ENCODE assay signal across 1 cellular context in genomic region chr11:130677486-130678153, GRCh38.
TF ChIP-seq lines count a peak whose summit lies in the region.

No MANE protein-coding gene starts in this region.

TF ChIP-seq in GM23338, 12 proteins besides CTCF, POLR2A, EP300 and RAD21 (continued from another document):
- TF ChIP-seq, protein P1, sequence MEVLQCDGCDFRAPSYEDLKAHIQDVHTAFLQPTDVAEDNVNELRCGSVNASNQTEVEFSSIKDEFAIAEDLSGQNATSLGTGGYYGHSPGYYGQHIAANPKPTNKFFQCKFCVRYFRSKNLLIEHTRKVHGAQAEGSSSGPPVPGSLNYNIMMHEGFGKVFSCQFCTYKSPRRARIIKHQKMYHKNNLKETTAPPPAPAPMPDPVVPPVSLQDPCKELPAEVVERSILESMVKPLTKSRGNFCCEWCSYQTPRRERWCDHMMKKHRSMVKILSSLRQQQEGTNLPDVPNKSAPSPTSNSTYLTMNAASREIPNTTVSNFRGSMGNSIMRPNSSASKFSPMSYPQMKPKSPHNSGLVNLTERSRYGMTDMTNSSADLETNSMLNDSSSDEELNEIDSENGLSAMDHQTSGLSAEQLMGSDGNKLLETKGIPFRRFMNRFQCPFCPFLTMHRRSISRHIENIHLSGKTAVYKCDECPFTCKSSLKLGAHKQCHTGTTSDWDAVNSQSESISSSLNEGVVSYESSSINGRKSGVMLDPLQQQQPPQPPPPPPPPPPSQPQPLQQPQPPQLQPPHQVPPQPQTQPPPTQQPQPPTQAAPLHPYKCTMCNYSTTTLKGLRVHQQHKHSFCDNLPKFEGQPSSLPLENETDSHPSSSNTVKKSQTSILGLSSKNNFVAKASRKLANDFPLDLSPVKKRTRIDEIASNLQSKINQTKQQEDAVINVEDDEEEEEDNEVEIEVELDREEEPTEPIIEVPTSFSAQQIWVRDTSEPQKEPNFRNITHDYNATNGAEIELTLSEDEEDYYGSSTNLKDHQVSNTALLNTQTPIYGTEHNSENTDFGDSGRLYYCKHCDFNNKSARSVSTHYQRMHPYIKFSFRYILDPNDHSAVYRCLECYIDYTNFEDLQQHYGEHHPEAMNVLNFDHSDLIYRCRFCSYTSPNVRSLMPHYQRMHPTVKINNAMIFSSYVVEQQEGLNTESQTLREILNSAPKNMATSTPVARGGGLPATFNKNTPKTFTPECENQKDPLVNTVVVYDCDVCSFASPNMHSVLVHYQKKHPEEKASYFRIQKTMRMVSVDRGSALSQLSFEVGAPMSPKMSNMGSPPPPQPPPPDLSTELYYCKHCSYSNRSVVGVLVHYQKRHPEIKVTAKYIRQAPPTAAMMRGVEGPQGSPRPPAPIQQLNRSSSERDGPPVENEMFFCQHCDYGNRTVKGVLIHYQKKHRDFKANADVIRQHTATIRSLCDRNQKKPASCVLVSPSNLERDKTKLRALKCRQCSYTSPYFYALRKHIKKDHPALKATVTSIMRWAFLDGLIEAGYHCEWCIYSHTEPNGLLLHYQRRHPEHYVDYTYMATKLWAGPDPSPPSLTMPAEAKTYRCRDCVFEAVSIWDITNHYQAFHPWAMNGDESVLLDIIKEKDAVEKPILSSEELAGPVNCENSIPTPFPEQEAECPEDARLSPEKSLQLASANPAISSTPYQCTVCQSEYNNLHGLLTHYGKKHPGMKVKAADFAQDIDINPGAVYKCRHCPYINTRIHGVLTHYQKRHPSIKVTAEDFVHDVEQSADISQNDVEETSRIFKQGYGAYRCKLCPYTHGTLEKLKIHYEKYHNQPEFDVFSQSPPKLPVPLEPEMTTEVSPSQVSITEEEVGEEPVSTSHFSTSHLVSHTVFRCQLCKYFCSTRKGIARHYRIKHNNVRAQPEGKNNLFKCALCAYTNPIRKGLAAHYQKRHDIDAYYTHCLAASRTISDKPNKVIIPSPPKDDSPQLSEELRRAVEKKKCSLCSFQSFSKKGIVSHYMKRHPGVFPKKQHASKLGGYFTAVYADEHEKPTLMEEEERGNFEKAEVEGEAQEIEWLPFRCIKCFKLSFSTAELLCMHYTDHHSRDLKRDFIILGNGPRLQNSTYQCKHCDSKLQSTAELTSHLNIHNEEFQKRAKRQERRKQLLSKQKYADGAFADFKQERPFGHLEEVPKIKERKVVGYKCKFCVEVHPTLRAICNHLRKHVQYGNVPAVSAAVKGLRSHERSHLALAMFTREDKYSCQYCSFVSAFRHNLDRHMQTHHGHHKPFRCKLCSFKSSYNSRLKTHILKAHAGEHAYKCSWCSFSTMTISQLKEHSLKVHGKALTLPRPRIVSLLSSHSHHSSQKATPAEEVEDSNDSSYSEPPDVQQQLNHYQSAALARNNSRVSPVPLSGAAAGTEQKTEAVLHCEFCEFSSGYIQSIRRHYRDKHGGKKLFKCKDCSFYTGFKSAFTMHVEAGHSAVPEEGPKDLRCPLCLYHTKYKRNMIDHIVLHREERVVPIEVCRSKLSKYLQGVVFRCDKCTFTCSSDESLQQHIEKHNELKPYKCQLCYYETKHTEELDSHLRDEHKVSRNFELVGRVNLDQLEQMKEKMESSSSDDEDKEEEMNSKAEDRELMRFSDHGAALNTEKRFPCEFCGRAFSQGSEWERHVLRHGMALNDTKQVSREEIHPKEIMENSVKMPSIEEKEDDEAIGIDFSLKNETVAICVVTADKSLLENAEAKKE (CRISPR knock-in tag; IDR thresholded peaks at IDR 0.05), result no peak
- no peak for TF ChIP-seq ZNF114 (CRISPR knock-in tag; IDR thresholded peaks at IDR 0.05)
- TF ChIP-seq ZNF331 (CRISPR knock-in tag; IDR thresholded peaks at IDR 0.05; ENCODE audit: low read depth), result no peak
- TF ChIP-seq JUNB (IDR thresholded peaks at IDR 0.05; ENCODE audit: unreplicated experiment), result no peak
- TF ChIP-seq POLR2AphosphoS5 (IDR thresholded peaks at IDR 0.05; ENCODE audit: low read depth), result no peak
